ENCODE assay signal across 8 cellular contexts in genomic region chr20:31894980-31895675, GRCh38. TPM values are rescaled to one million over a fixed set of nuclear protein-coding genes. Genes with fewer than 3 reads are reported as not detected.
DNase-seq lines count a peak whose midpoint lies in the region; ATAC-seq, FAIRE-seq and TF ChIP-seq lines count a peak whose summit lies in the region.

No MANE protein-coding gene starts in this region.

- H3K36me3 ChIP-seq in K562 (ENCODE audit: control insufficient read depth, insufficient read depth, low read length): no peaks in the 10 kb centered on the region

- no peaks in the 10 kb centered on the region for H3K9me3 ChIP-seq in K562 (replicated peaks; ENCODE audit: control insufficient read depth, insufficient read depth, low read depth, low read length)

- no peak for TF ChIP-seq EP300 in K562 (IDR thresholded peaks at IDR 0.05; ENCODE audit: low read length)

- TF ChIP-seq RAD21 in K562 (CRISPR knock-in tag; conservative IDR thresholded peaks at IDR 0.05 in 1 of 2, IDR thresholded peaks at IDR 0.05 in 1 of 2): no peak

- BruUV-seq in K562 (replicated peaks; lab: Mats Ljungman, UMichigan): no TSS peak

- no peaks in the 10 kb centered on the region for H3K9me1 ChIP-seq in K562 (ENCODE audit: control insufficient read depth, insufficient read depth, low read length)

- no peaks in the 10 kb centered on the region for H3K9me3 Mint-ChIP-seq in IgD-negative memory B cell

- DNase-seq in GM12891 (ENCODE audit: insufficient read length, low spot score): peak; percentile 56
- DNase-seq in K562 (ENCODE audit: extremely low read depth in 1 of 4, low spot score in 3 of 4): peak in 1 of 4 experiments; percentile 29
- peak; percentile 34 for DNase-seq in kidney tubule cell (ENCODE audit: low spot score)
- peak; percentile 37 for DNase-seq in urothelium cell line (ENCODE audit: low spot score)
- DNase-seq in cerebellar nuclear complex (lab: John Stamatoyannopoulos, UW): no peak
- no peak for DNase-seq in LoVo (ENCODE audit: low spot score)

- TF ChIP-seq CTCF in K562 (IDR thresholded peaks at IDR 0.05 in 2 of 3, conservative IDR thresholded peaks at IDR 0.05 in 1 of 3; ENCODE audit: insufficient read depth in 2 of 3, low read depth in 1 of 3, low read length in 3 of 3): no peak

- H2AFZ ChIP-seq in K562 (ENCODE audit: low read depth, low read length): peak overlapping the region; percentile 72

- H3K36me3 Mint-ChIP-seq in IgD-negative memory B cell: peaks cover 3% of the 10 kb centered on the region

- no peak overlapping the region; the same call in 1 of the 2 replicates for H3K4me2 ChIP-seq in K562 (ENCODE audit: insufficient read depth, low read length)

- CTCF ChIA-PET in K562 (lab: Yijun Ruan, JAX; ENCODE audit: low intra/inter-chr PET ratio): no interaction called here

- H3K27ac Mint-ChIP-seq in IgD-negative memory B cell: peak overlapping the region; percentile 28 to 95 (median 87)

- peak overlapping the region in 3 of 4 donors; percentile 52 to 56 (median 56) for H3K4me3 Mint-ChIP-seq in IgD-negative memory B cell

- no peak overlapping the region for H3K9ac ChIP-seq in K562 (ENCODE audit: insufficient read depth in 1 of 2, low read depth in 2 of 2, low read length in 2 of 2)

- POLR2A ChIA-PET in K562 (lab: Yijun Ruan, JAX): interaction anchor here (0.6 to 1.7 kb wide), 5 partner anchors 12 to 172 kb away, joined by 3 to 6 read pairs (median 3); no protein-coding TSS in a partner anchor

- H3K4me3 ChIP-seq in K562: no peak overlapping the region

- peak; percentile 81 for FAIRE-seq in GM12891 (lab: Jason Lieb, UNC)
- FAIRE-seq in K562 (lab: Jason Lieb, UNC): peak; percentile 67
- no peak for FAIRE-seq in urothelium cell line (lab: Jason Lieb, UNC)

- 11% methylated on average over 8 of the region's 8 CpGs for WGBS in K562 (ENCODE audit: insufficient coverage, low coverage, missing lambda C conversion rate)

- H3K79me2 ChIP-seq in K562 (ENCODE audit: control insufficient read depth, insufficient read depth, low read length): no peaks in the 10 kb centered on the region

- H4K20me1 ChIP-seq in K562 (replicated peaks; ENCODE audit: control insufficient read depth, insufficient read depth, low read length): no peaks in the 10 kb centered on the region; the same call in 1 of the 2 replicates

- H3K4me1 Mint-ChIP-seq in IgD-negative memory B cell: peaks cover 7 to 11% (median 8%) of the 10 kb centered on the region in 3 donors

- no peak overlapping the region for H3K27ac ChIP-seq in K562 (ENCODE audit: extremely low read depth, low read depth, low read length)

- H3K4me1 ChIP-seq in K562 (replicated peaks in 1 of 2; ENCODE audit: control insufficient read depth in 2 of 2, insufficient read depth in 2 of 2, low read length in 2 of 2): no peaks in the 10 kb centered on the region

- in situ Hi-C loops in K562 (cut with MboI): no loop called here

- peaks cover 2% of the 10 kb centered on the region for H3K27me3 Mint-ChIP-seq in IgD-negative memory B cell

- peak; percentile 51; the same call in 1 of the 2 replicates for TF ChIP-seq POLR2A in GM12891 (IDR thresholded peaks at IDR 0.05; ENCODE audit: low read depth, low read length)
- no peak for TF ChIP-seq POLR2A in K562 (conservative IDR thresholded peaks at IDR 0.05)

- H3K27me3 ChIP-seq in K562 (ENCODE audit: control insufficient read depth in 2 of 2, insufficient read depth in 2 of 2, low read length in 2 of 2): peaks cover 11 to 18% of the 10 kb centered on the region in 2 experiments

- ATAC-seq in GM21717 (IDR thresholded peaks at IDR 0.05; ENCODE audit: unreplicated experiment) (peak; percentile 94), K562 (peak; percentile 91)

- intact Hi-C loops in K562 (cut with micrococcal nuclease): no loop called here

RNA-seq across cellular contexts. Expression of gene TTLL9, which starts 24.7 kb away (rescaled TPM):
- 0.24 TPM for polyA plus RNA-seq in GM12891 (2012; ENCODE audit: low read depth, missing spikeins)
- not detected for polyA plus RNA-seq in IgD-negative memory B cell
- total RNA-seq in K562 (2011; cell fraction: chromatin; rRNA removed; ENCODE audit: low replicate concordance): not detected in 2 replicates
- not detected in 2 replicates for total RNA-seq in K562 (2011; cell fraction: nucleolus; rRNA removed)
- not detected in 2 replicates for total RNA-seq in K562 (2011; cell fraction: nucleoplasm; rRNA removed)
- not detected in 2 replicates for total RNA-seq in K562 (2014; rRNA removed)
- total RNA-seq in K562 (2014; rRNA removed; fragmentation: Illumina TruSeq; extraction: Trizol): not detected in 2 replicates
- total RNA-seq in K562 (2015; rRNA removed; fragmentation: Illumina TruSeq; extraction: Trizol): not detected in 2 replicates
- total RNA-seq in K562 (2021): not detected in 2 replicates
- not detected in 2 replicates for polyA plus RNA-seq in K562 (2011; rRNA removed)
- not detected in 2 replicates for polyA plus RNA-seq in K562 (2011; cell fraction: cytosol; rRNA removed)
- not detected in 2 replicates for polyA plus RNA-seq in K562 (2011; cell fraction: nucleus; rRNA removed)
- not detected in 2 replicates for polyA plus RNA-seq in K562 (2012)
- not detected in 2 replicates for polyA plus RNA-seq in K562 (2014; fragmentation: Illumina TruSeq; extraction: Trizol)
- under 1 TPM in 1 of 2 experiments, not detected in 1; 0.06 TPM for polyA plus RNA-seq in K562 (2014; fragmentation: Nextera tagmentation; extraction: Ambion mirVana)
- 0.07 TPM in 1 of 2 replicates, not detected in the other for polyA plus RNA-seq in K562 (2014; rRNA removed)
- not detected in 2 replicates for polyA minus RNA-seq in K562 (2011; rRNA and poly(A)+ RNA removed)
- polyA minus RNA-seq in K562 (2011; cell fraction: cytosol; rRNA and poly(A)+ RNA removed): not detected in 2 replicates
- not detected in 2 replicates for polyA minus RNA-seq in K562 (2011; cell fraction: nucleus; rRNA and poly(A)+ RNA removed)

RNA-seq across cellular contexts. Expression of gene DUSP15, which starts 24.8 kb away (rescaled TPM):
- polyA plus RNA-seq in GM12891 (2012; ENCODE audit: low read depth, missing spikeins): 0.80 TPM
- not detected for polyA plus RNA-seq in IgD-negative memory B cell
- total RNA-seq in K562 (2011; cell fraction: chromatin; rRNA removed; ENCODE audit: low replicate concordance): 0.53 TPM in 1 of 2 replicates, not detected in the other
- 0.33 and 0.39 TPM in 2 replicates for total RNA-seq in K562 (2011; cell fraction: nucleolus; rRNA removed)
- total RNA-seq in K562 (2011; cell fraction: nucleoplasm; rRNA removed): 0.29 and 0.84 TPM in 2 replicates
- not detected in 2 replicates for total RNA-seq in K562 (2014; rRNA removed)
- not detected in 2 replicates for total RNA-seq in K562 (2014; rRNA removed; fragmentation: Illumina TruSeq; extraction: Trizol)
- total RNA-seq in K562 (2015; rRNA removed; fragmentation: Illumina TruSeq; extraction: Trizol): not detected in 2 replicates
- not detected in 2 replicates for total RNA-seq in K562 (2021)
- not detected in 2 replicates for polyA plus RNA-seq in K562 (2011; rRNA removed)
- 0.09 and 0.16 TPM in 2 replicates for polyA plus RNA-seq in K562 (2011; cell fraction: cytosol; rRNA removed)
- 0.15 and 0.28 TPM in 2 replicates for polyA plus RNA-seq in K562 (2011; cell fraction: nucleus; rRNA removed)
- 0.22 TPM in 1 of 2 replicates, not detected in the other for polyA plus RNA-seq in K562 (2012)
- polyA plus RNA-seq in K562 (2014; fragmentation: Illumina TruSeq; extraction: Trizol): not detected in 2 replicates
- not detected for polyA plus RNA-seq in K562 (2014; fragmentation: Nextera tagmentation; extraction: Ambion mirVana)
- 0.34 and 0.66 TPM in 2 replicates for polyA plus RNA-seq in K562 (2014; rRNA removed)
- not detected in 2 replicates for polyA minus RNA-seq in K562 (2011; rRNA and poly(A)+ RNA removed)
- polyA minus RNA-seq in K562 (2011; cell fraction: cytosol; rRNA and poly(A)+ RNA removed): not detected in 2 replicates
- not detected in 2 replicates for polyA minus RNA-seq in K562 (2011; cell fraction: nucleus; rRNA and poly(A)+ RNA removed)

RNA-seq across cellular contexts. Expression of gene FOXS1, which starts 49.7 kb away (rescaled TPM):
- not detected for polyA plus RNA-seq in GM12891 (2012; ENCODE audit: low read depth, missing spikeins)
- polyA plus RNA-seq in IgD-negative memory B cell: not detected
- total RNA-seq in K562 (2011; cell fraction: chromatin; rRNA removed; ENCODE audit: low replicate concordance): not detected in 2 replicates
- not detected in 2 replicates for total RNA-seq in K562 (2011; cell fraction: nucleolus; rRNA removed)
- not detected in 2 replicates for total RNA-seq in K562 (2011; cell fraction: nucleoplasm; rRNA removed)
- not detected in 2 replicates for total RNA-seq in K562 (2014; rRNA removed)
- not detected in 2 replicates for total RNA-seq in K562 (2014; rRNA removed; fragmentation: Illumina TruSeq; extraction: Trizol)
- not detected in 2 replicates for total RNA-seq in K562 (2015; rRNA removed; fragmentation: Illumina TruSeq; extraction: Trizol)
- not detected in 2 replicates for total RNA-seq in K562 (2021)
- polyA plus RNA-seq in K562 (2011; rRNA removed): not detected in 2 replicates
- polyA plus RNA-seq in K562 (2011; cell fraction: cytosol; rRNA removed): not detected in 2 replicates
- polyA plus RNA-seq in K562 (2011; cell fraction: nucleus; rRNA removed): not detected in 2 replicates
- not detected in 2 replicates for polyA plus RNA-seq in K562 (2012)
- polyA plus RNA-seq in K562 (2014; fragmentation: Illumina TruSeq; extraction: Trizol): not detected in 2 replicates
- polyA plus RNA-seq in K562 (2014; fragmentation: Nextera tagmentation; extraction: Ambion mirVana): not detected
- polyA plus RNA-seq in K562 (2014; rRNA removed): not detected in 2 replicates
- polyA minus RNA-seq in K562 (2011; rRNA and poly(A)+ RNA removed): not detected in 2 replicates
- not detected in 2 replicates for polyA minus RNA-seq in K562 (2011; cell fraction: cytosol; rRNA and poly(A)+ RNA removed)
- polyA minus RNA-seq in K562 (2011; cell fraction: nucleus; rRNA and poly(A)+ RNA removed): not detected in 2 replicates

RNA-seq across cellular contexts. Expression of gene PDRG1, which starts 56.7 kb away (rescaled TPM):
- polyA plus RNA-seq in GM12891 (2012; ENCODE audit: low read depth, missing spikeins): 19.1 TPM
- polyA plus RNA-seq in IgD-negative memory B cell: 26.5 TPM
- total RNA-seq in K562 (2011; cell fraction: chromatin; rRNA removed; ENCODE audit: low replicate concordance): 7.2 and 10.9 TPM in 2 replicates
- total RNA-seq in K562 (2011; cell fraction: nucleolus; rRNA removed): 8.9 and 9.8 TPM in 2 replicates
- 10.8 and 12.4 TPM in 2 replicates for total RNA-seq in K562 (2011; cell fraction: nucleoplasm; rRNA removed)
- 19.9 and 22.2 TPM in 2 replicates for total RNA-seq in K562 (2014; rRNA removed)
- 11.6 and 12.6 TPM in 2 replicates for total RNA-seq in K562 (2014; rRNA removed; fragmentation: Illumina TruSeq; extraction: Trizol)
- total RNA-seq in K562 (2015; rRNA removed; fragmentation: Illumina TruSeq; extraction: Trizol): 13.4 and 14.1 TPM in 2 replicates
- total RNA-seq in K562 (2021): 25.2 and 26.1 TPM in 2 replicates
- 24.8 and 27.8 TPM in 2 replicates for polyA plus RNA-seq in K562 (2011; rRNA removed)
- polyA plus RNA-seq in K562 (2011; cell fraction: cytosol; rRNA removed): 23.2 and 23.9 TPM in 2 replicates
- polyA plus RNA-seq in K562 (2011; cell fraction: nucleus; rRNA removed): 13.6 and 15.4 TPM in 2 replicates
- 20.8 and 24.1 TPM in 2 replicates for polyA plus RNA-seq in K562 (2012)
- 23.4 and 24.6 TPM in 2 replicates for polyA plus RNA-seq in K562 (2014; fragmentation: Illumina TruSeq; extraction: Trizol)
- polyA plus RNA-seq in K562 (2014; fragmentation: Nextera tagmentation; extraction: Ambion mirVana): 10 to 100 TPM; 38.5 to 58.6 TPM
- 31.6 and 32.2 TPM in 2 replicates for polyA plus RNA-seq in K562 (2014; rRNA removed)
- polyA minus RNA-seq in K562 (2011; rRNA and poly(A)+ RNA removed): 6.9 and 8.1 TPM in 2 replicates
- 6.5 TPM in 2 replicates for polyA minus RNA-seq in K562 (2011; cell fraction: cytosol; rRNA and poly(A)+ RNA removed)
- 4.8 and 5.6 TPM in 2 replicates for polyA minus RNA-seq in K562 (2011; cell fraction: nucleus; rRNA and poly(A)+ RNA removed)

Comparison
In these comparisons a context has a peak if more than half of its experiments do, and no peak if none do; other contexts are left out.
1. DNase-seq: peak in GM12891 (single experiment), kidney tubule cell (single experiment) and urothelium cell line (single experiment); none in cerebellar nuclear complex (0 of 2) and LoVo (single experiment).